Comparison of ENCODE assay signal across 17 cellular contexts in the genomic region with DNA sequence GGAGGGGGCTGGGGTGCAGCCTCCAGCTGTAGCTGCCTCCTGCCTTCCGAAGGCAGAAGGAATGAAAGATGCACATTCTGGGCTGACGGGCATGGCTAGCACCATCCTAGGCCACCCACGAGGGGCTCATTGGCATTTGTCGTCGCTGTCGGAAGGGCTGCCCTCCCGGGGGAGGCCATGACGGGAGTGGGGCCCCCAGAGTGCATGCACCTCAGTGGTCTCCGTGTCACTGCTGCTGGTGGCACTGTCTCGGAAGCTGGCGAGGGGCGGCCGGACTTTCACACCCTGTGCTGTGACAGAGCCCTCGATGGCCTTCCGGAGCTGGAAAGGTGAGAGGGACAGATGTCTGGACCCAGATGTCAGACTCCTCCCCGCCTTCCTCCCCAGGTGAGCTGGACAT. TPM values are rescaled to one million over a fixed set of nuclear protein-coding genes. Genes with fewer than 3 reads are reported as not detected.
"Had no signal": no experiment of that assay in that cellular context is flagged by ENCODE, and none has a peak within 500 bp of the region (broad histone marks: within the 10 kb centered on the region; RNA-seq: fewer than 3 reads in every experiment).

No MANE protein-coding gene starts in this region.

- H3K9me3 ChIP-seq: ascending aorta, lower lobe of right lung, stomach had no signal

- H3K27ac ChIP-seq: lower lobe of right lung had no signal

- H3K27ac Mint-ChIP-seq: T-helper 2 cell treated with Interferon-gamma antibody and Interleukin-4, amounts not matched to agents 5 μg/mL and 100 μg/mL, for 36 hours had no signal

- DNase-seq: activated CD4-positive, alpha-beta T cell treated with anti-CD3 and anti-CD28 coated beads, Interleukin-2, amount 50 U/mL, for 1 hour; activated naive CD4-positive, alpha-beta T cell; stimulated activated CD4-positive, alpha-beta T cell treated with anti-CD3 and anti-CD28 coated beads, Interleukin-12 subunit alpha, Interleukin-12 subunit beta, amount 100 ng/mL, for 4 hours; stimulated activated CD4-positive, alpha-beta T cell treated with anti-CD3 and anti-CD28 coated beads, Interleukin-2, amount 100 ng/mL, for 24 hours had no signal

- H3K4me3 Mint-ChIP-seq: activated T-helper 1 cell treated with anti-CD3 and anti-CD28 coated beads, Interleukin-12 subunit alpha, Interleukin-12 subunit beta, Interleukin-2, Interleukin-4 antibody, amounts not matched to agents 30 ng/mL and 10 ng/mL and 1 ng/mL, durations not matched to agents 14 hours and 24 hours and 36 hours; mesothelial cell of epicardium; T-helper 2 cell treated with Interferon-gamma antibody and Interleukin-4, amounts not matched to agents 5 μg/mL and 100 μg/mL, for 36 hours had no signal

- H3K9me3 Mint-ChIP-seq: activated T-helper 1 cell treated with anti-CD3 and anti-CD28 coated beads, Interleukin-12 subunit alpha, Interleukin-12 subunit beta, Interleukin-2, Interleukin-4 antibody, amounts not matched to agents 30 ng/mL and 10 ng/mL and 1 ng/mL, durations not matched to agents 14 hours and 24 hours and 36 hours; mesothelial cell of epicardium; T-helper 2 cell treated with Interferon-gamma antibody and Interleukin-4, amounts not matched to agents 5 μg/mL and 100 μg/mL, for 36 hours had no signal

- H3K4me3 ChIP-seq: ascending aorta, lower lobe of right lung, stomach had no signal

- H3K4me1 ChIP-seq: ascending aorta had no signal

- H3K27me3 ChIP-seq: ascending aorta, stomach had no signal

RNA-seq across cellular contexts. Expression of a gene that starts 31.5 kb away (rescaled TPM):
- total RNA-seq: activated CD8-positive, alpha-beta memory T cell treated with anti-CD3 and anti-CD28 coated beads for 36 hours; activated T-helper 1 cell treated with anti-CD3 and anti-CD28 coated beads, Interleukin-12 subunit alpha, Interleukin-12 subunit beta, Interleukin-2, Interleukin-4 antibody, amounts not matched to agents 30 ng/mL and 10 ng/mL and 1 ng/mL, durations not matched to agents 14 hours and 24 hours and 36 hours; ascending aorta; bronchial epithelial cell; chondrocyte; esophagus mucosa; myocyte; osteocyte; stomach had no signal
- polyA plus RNA-seq: keratinocyte had no signal
